In genomic region chr17:64387545-64388171, GRCh38 we compare ENCODE assay signal across 17 cellular contexts. TPM values are rescaled to one million over a fixed set of nuclear protein-coding genes. Genes with fewer than 3 reads are reported as not detected.
DNase-seq lines count a peak whose midpoint lies in the region; ATAC-seq, FAIRE-seq and TF ChIP-seq lines count a peak whose summit lies in the region.
"Had no signal": no experiment of that assay in that cellular context is flagged by ENCODE, and none has a peak within 500 bp of the region (broad histone marks: within the 10 kb centered on the region; RNA-seq: fewer than 3 reads in every experiment).

No MANE protein-coding gene starts in this region.

- peaks cover 5% of the 10 kb centered on the region for H3K36me3 Mint-ChIP-seq in activated T-cell treated with anti-CD3 and anti-CD28 coated beads, Interleukin-2, amount 50 U/mL, for 4 hours (ENCODE audit: insufficient read depth)
- H3K36me3 Mint-ChIP-seq in activated T-cell treated with anti-CD3 and anti-CD28 coated beads, Interleukin-2, amount 50 U/mL, for 72 hours (ENCODE audit: insufficient read depth in 2 of 2) = peaks cover 0 to 2% of the 10 kb centered on the region in 2 donors
- H3K36me3 Mint-ChIP-seq in memory B cell = peaks cover 47% of the 10 kb centered on the region

- peaks cover 2% of the 10 kb centered on the region for H3K27me3 Mint-ChIP-seq in activated T-cell treated with anti-CD3 and anti-CD28 coated beads, Interleukin-2, amount 50 U/mL, for 4 hours (ENCODE audit: low read depth)
- no peaks in the 10 kb centered on the region for H3K27me3 Mint-ChIP-seq in activated T-cell treated with anti-CD3 and anti-CD28 coated beads, Interleukin-2, amount 50 U/mL, for 72 hours (ENCODE audit: low read depth)
- no peaks in the 10 kb centered on the region for H3K27me3 Mint-ChIP-seq in memory B cell

- in situ Hi-C loops in transverse colon (cut with MboI; ENCODE audit: low pct_ligation_motif_present in 1 of 4, low pct_unique_long_range_greater_than_20kb in 1 of 4, low sequenced_read_pairs in 3 of 4) = no loop called here

- no peak for TF ChIP-seq EP300 in transverse colon (IDR thresholded peaks at IDR 0.05; ENCODE audit: low read depth)

- H3K4me1 ChIP-seq in transverse colon = peaks cover 0 to 5% (median 0%) of the 10 kb centered on the region in 4 donors

- WGBS in transverse colon (ENCODE audit: low coverage in 1 of 2), 2 donors = 92% methylated on average over 16 of the region's 16 CpGs; no CpG with 5 or more reads in 1 of the 2 donors

- DNase-seq in activated T-cell treated with anti-CD3 and anti-CD28 coated beads, Interleukin-2, amount 50 U/mL, for 4 hours = no peak
- no peak for DNase-seq in activated T-cell treated with anti-CD3 and anti-CD28 coated beads, Interleukin-2, amount 50 U/mL, for 72 hours
- DNase-seq in coronary artery (ENCODE audit: low spot score) (no peak), memory B cell (ENCODE audit: low spot score in 2 of 2) (no peak), transverse colon (no peak), mucosa of gallbladder (ENCODE audit: low spot score) (no peak), NCI-H526 treated with DMSO at 0.1 percent for 48 hours (lab: John Stamatoyannopoulos, UW) (no peak), D721Med (ENCODE audit: insufficient read length, low spot score) (no peak)
- DNase-seq: activated CD4-positive, alpha-beta T cell treated with anti-CD3 and anti-CD28 coated beads for 4 hours; activated naive CD4-positive, alpha-beta T cell; cortex of kidney; NCI-H1105 treated with DMSO at 0.1 percent for 48 hours; NCI-H524 treated with DMSO at 0.1 percent for 48 hours; stimulated activated CD4-positive, alpha-beta T cell treated with anti-CD3 and anti-CD28 coated beads, Interleukin-4, amount 100 ng/mL, for 4 hours had no signal

- no peaks in the 10 kb centered on the region for H3K9me3 Mint-ChIP-seq in activated T-cell treated with anti-CD3 and anti-CD28 coated beads, Interleukin-2, amount 50 U/mL, for 4 hours
- H3K9me3 Mint-ChIP-seq in activated T-cell treated with anti-CD3 and anti-CD28 coated beads, Interleukin-2, amount 50 U/mL, for 72 hours = no peaks in the 10 kb centered on the region
- H3K9me3 Mint-ChIP-seq in memory B cell = no peaks in the 10 kb centered on the region

- no peak overlapping the region for H3K27ac Mint-ChIP-seq in activated T-cell treated with anti-CD3 and anti-CD28 coated beads, Interleukin-2, amount 50 U/mL, for 72 hours
- H3K27ac Mint-ChIP-seq in memory B cell = peak overlapping the region; percentile 67

- H3K27me3 ChIP-seq in transverse colon = no peaks in the 10 kb centered on the region

- H3K36me3 ChIP-seq in transverse colon = no peaks in the 10 kb centered on the region

- no peak for FAIRE-seq in D721Med (lab: Jason Lieb, UNC)
- FAIRE-seq: A549, frontal cortex, HTR-8/SVneo had no signal

- H3K4me3 Mint-ChIP-seq in activated T-cell treated with anti-CD3 and anti-CD28 coated beads, Interleukin-2, amount 50 U/mL, for 4 hours = peak overlapping the region; percentile 21
- H3K4me3 Mint-ChIP-seq in activated T-cell treated with anti-CD3 and anti-CD28 coated beads, Interleukin-2, amount 50 U/mL, for 72 hours = peak overlapping the region in 1 of 2 donors; percentile 15
- no peak overlapping the region for H3K4me3 Mint-ChIP-seq in memory B cell

- H3K27ac ChIP-seq in coronary artery (peak overlapping the region; percentile 28 to 76), transverse colon (peak overlapping the region; percentile 12 to 71 (median 32))

- H3K9me3 ChIP-seq in transverse colon = no peaks in the 10 kb centered on the region
- H3K9me3 ChIP-seq: A549 had no signal

- peak overlapping the region; percentile 58 for H3K4me3 ChIP-seq in coronary artery
- peak overlapping the region in 1 of 4 donors; percentile 14 for H3K4me3 ChIP-seq in transverse colon
- H3K4me3 ChIP-seq: A549 had no signal

- intact Hi-C loops in transverse colon (cut with DNase I; ENCODE audit: low total_unique reads) = no loop called here

- TF ChIP-seq CTCF in coronary artery (IDR thresholded peaks at IDR 0.05) = no peak
- TF ChIP-seq CTCF in transverse colon (IDR thresholded peaks at IDR 0.05) = no peak
- no peak for TF ChIP-seq CTCF in D721Med (IDR thresholded peaks at IDR 0.05; ENCODE audit: insufficient read depth, missing control alignments)

- TF ChIP-seq POLR2A in transverse colon (IDR thresholded peaks at IDR 0.05) = no peak

- H3K4me1 Mint-ChIP-seq in activated T-cell treated with anti-CD3 and anti-CD28 coated beads, Interleukin-2, amount 50 U/mL, for 4 hours (ENCODE audit: low read depth) = peaks cover 36% of the 10 kb centered on the region
- peaks cover 89% of the 10 kb centered on the region for H3K4me1 Mint-ChIP-seq in activated T-cell treated with anti-CD3 and anti-CD28 coated beads, Interleukin-2, amount 50 U/mL, for 72 hours (ENCODE audit: low read depth)
- peaks cover 26% of the 10 kb centered on the region for H3K4me1 Mint-ChIP-seq in memory B cell

- no peak for ATAC-seq in activated T-cell treated with anti-CD3 and anti-CD28 coated beads, Interleukin-2, amount 50 U/mL, for 4 hours
- ATAC-seq in activated T-cell treated with anti-CD3 and anti-CD28 coated beads, Interleukin-2, amount 50 U/mL, for 72 hours (replicated peaks in 1 of 2) = no peak
- no peak for ATAC-seq in memory B cell (ENCODE audit: low read depth)
- ATAC-seq: A549 had no signal

RNA-seq across cellular contexts. Expression of gene PECAM1, which starts 3.0 kb away (rescaled TPM):
- total RNA-seq in activated T-cell treated with anti-CD3 and anti-CD28 coated beads, Interleukin-2, amount 50 U/mL, for 4 hours = 10 to 100 TPM in 1 of 3 donors, 1 to 10 TPM in 2; 1.8 to 10.0 (median 9.1) TPM
- total RNA-seq in activated T-cell treated with anti-CD3 and anti-CD28 coated beads, Interleukin-2, amount 50 U/mL, for 72 hours = 10 to 100 TPM; 16.1 to 21.5 TPM
- total RNA-seq in transverse colon (10 to 100 TPM; 17.7 to 32.1 (median 18.7) TPM), mucosa of gallbladder (113 TPM)
